21 cellular contexts compared by ENCODE assay signal in the genomic region with DNA sequence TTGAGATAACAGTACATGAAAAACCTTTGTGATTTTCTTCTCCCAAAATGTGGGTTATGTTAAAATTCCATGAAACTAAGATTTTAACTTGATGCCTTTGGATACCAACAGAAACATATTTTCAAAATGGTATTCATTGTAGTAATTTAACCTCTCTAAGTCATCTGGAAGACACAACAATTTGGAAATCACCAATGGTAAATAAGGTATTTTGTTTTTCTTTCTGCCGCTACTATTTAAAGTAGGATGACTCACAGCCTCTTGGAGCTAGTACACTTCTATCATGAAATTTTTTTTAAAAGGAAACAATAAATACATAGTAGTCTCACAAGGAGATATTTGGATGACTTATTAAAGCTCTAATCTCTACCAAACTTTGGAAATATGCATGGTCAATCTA.
DNase-seq lines count a peak whose midpoint lies in the region; ATAC-seq, FAIRE-seq and TF ChIP-seq lines count a peak whose summit lies in the region.
"Had no signal": no experiment of that assay in that cellular context is flagged by ENCODE, and none has a peak within 500 bp of the region (broad histone marks: within the 10 kb centered on the region; RNA-seq: fewer than 3 reads in every experiment).

No MANE protein-coding gene starts in this region.

- H3K27me3 ChIP-seq in GM23248 (replicated peaks; ENCODE audit: insufficient read depth) (no peaks in the 10 kb centered on the region), adipocyte (replicated peaks; ENCODE audit: control insufficient read depth, insufficient read depth, low read length) (no peaks in the 10 kb centered on the region)
- H3K27me3 ChIP-seq: neural progenitor cell, uterus had no signal

- in situ Hi-C loops in GM23248 (cut with MboI): no loop called here

- no peak for TF ChIP-seq POLR2A in A549 (IDR thresholded peaks at IDR 0.05; ENCODE audit: low read length)

- H3K4me1 ChIP-seq in A549 (peaks cover 11% of the 10 kb centered on the region), GM23248 (ENCODE audit: insufficient read depth) (peaks cover 12% of the 10 kb centered on the region), adipocyte (ENCODE audit: control insufficient read depth, insufficient read depth, low read length) (peaks cover 15% of the 10 kb centered on the region)
- H3K4me1 ChIP-seq: Caco-2, neural progenitor cell, uterus had no signal

- H3K79me2 ChIP-seq in GM23248 (ENCODE audit: insufficient read depth): no peaks in the 10 kb centered on the region

- peak; percentile 23 for FAIRE-seq in A549 (lab: Jason Lieb, UNC)
- FAIRE-seq: endothelial cell of umbilical vein, G401.6, kidney had no signal

- H3F3A ChIP-seq in GM23248 (ENCODE audit: insufficient read depth): 0 out of 2 replicates have a peak, but pooled peaks cover 13% of the 10 kb centered on the region

- no peak overlapping the region for H3K4me3 Mint-ChIP-seq in activated naive CD4-positive, alpha-beta T cell treated with anti-CD3 and anti-CD28 coated beads for 36 hours
- H3K4me3 Mint-ChIP-seq: activated naive CD8-positive, alpha-beta T cell treated with anti-CD3 and anti-CD28 coated beads, Interleukin-2, amount 10 ng/mL, durations not matched to agents 7 days and 5 days; mesothelial cell of epicardium; neural progenitor cell had no signal

- no peak overlapping the region for H2AFZ ChIP-seq in GM23248
- H2AFZ ChIP-seq: neural progenitor cell had no signal

- H3K36me3 Mint-ChIP-seq in activated naive CD4-positive, alpha-beta T cell treated with anti-CD3 and anti-CD28 coated beads for 36 hours (ENCODE audit: low read depth): no peaks in the 10 kb centered on the region
- H3K36me3 Mint-ChIP-seq: activated naive CD8-positive, alpha-beta T cell treated with anti-CD3 and anti-CD28 coated beads, Interleukin-2, amount 10 ng/mL, durations not matched to agents 7 days and 5 days; mesothelial cell of epicardium; neural progenitor cell had no signal

- TF ChIP-seq RAD21 in A549 (conservative IDR thresholded peaks at IDR 0.05 in 1 of 2, IDR thresholded peaks at IDR 0.05 in 1 of 2): no peak

- TF ChIP-seq EP300 in A549 (IDR thresholded peaks at IDR 0.05): no peak

- H3K4me3 ChIP-seq in A549: no peak overlapping the region
- no peak overlapping the region for H3K4me3 ChIP-seq in GM23248
- H3K4me3 ChIP-seq in adipocyte (ENCODE audit: low read length): no peak overlapping the region
- no peak overlapping the region for H3K4me3 ChIP-seq in fibroblast of pulmonary artery (replicated peaks; ENCODE audit: low read depth, low read length)
- H3K4me3 ChIP-seq: neural progenitor cell, uterus had no signal

- H3K4me1 Mint-ChIP-seq in activated naive CD4-positive, alpha-beta T cell treated with anti-CD3 and anti-CD28 coated beads for 36 hours (ENCODE audit: low read depth): no peaks in the 10 kb centered on the region
- H3K4me1 Mint-ChIP-seq: activated naive CD8-positive, alpha-beta T cell treated with anti-CD3 and anti-CD28 coated beads, Interleukin-2, amount 10 ng/mL, durations not matched to agents 7 days and 5 days; mesothelial cell of epicardium; neural progenitor cell had no signal

- no peaks in the 10 kb centered on the region for H3K36me3 ChIP-seq in GM23248 (ENCODE audit: low read depth)
- no peaks in the 10 kb centered on the region for H3K36me3 ChIP-seq in adipocyte (ENCODE audit: control insufficient read depth, insufficient read depth, low read length, severe bottlenecking)
- H3K36me3 ChIP-seq: neural progenitor cell, uterus had no signal

- H3K9me3 ChIP-seq in A549 (0 out of 3 replicates have a peak, but pooled peaks cover 3% of the 10 kb centered on the region), GM23248 (ENCODE audit: low read depth) (no peaks in the 10 kb centered on the region), adipocyte (ENCODE audit: control insufficient read depth, low read length) (no peaks in the 10 kb centered on the region)
- H3K9me3 ChIP-seq: Caco-2, uterus had no signal

- H3K4me2 ChIP-seq in A549 (peak overlapping the region; percentile 37), GM23248 (ENCODE audit: unreplicated experiment) (peak overlapping the region; percentile 31)
- H3K4me2 ChIP-seq: neural progenitor cell had no signal

- intact Hi-C loops in activated naive CD4-positive, alpha-beta T cell treated with anti-CD3 and anti-CD28 coated beads for 36 hours (cut with micrococcal nuclease): no loop called here

- ATAC-seq in A549 (no peak), left lobe of liver (no peak)

- 0 out of 2 replicates have a peak, but pooled peaks cover under 1% of the 10 kb centered on the region for H3K9me2 ChIP-seq in GM23248 (ENCODE audit: insufficient read depth)

- no peak for DNase-seq in A549 (ENCODE audit: low read depth in 1 of 2, low spot score in 1 of 2)
- peak; percentile 74 for DNase-seq in GM23248
- DNase-seq in adipocyte (ENCODE audit: low read depth): peak; percentile 84
- DNase-seq in fibroblast of pulmonary artery (ENCODE audit: low read depth): peak; percentile 60
- no peak for DNase-seq in activated naive CD4-positive, alpha-beta T cell treated with anti-CD3 and anti-CD28 coated beads for 36 hours
- no peak for DNase-seq in left lobe of liver (ENCODE audit: low spot score)
- no peak for DNase-seq in NAMALWA (ENCODE audit: low spot score)
- no peak for DNase-seq in stimulated activated CD4-positive, alpha-beta T cell treated with anti-CD3 and anti-CD28 coated beads, Interleukin-15, amount 100 ng/mL, for 24 hours
- DNase-seq: activated CD4-positive, alpha-beta T cell treated with anti-CD3 and anti-CD28 coated beads, Interleukin-2, amount 50 U/mL, for 4 hours; activated naive CD8-positive, alpha-beta T cell treated with anti-CD3 and anti-CD28 coated beads, Interleukin-2, amount 10 ng/mL, durations not matched to agents 7 days and 5 days; activated T-cell treated with anti-CD3 and anti-CD28 coated beads, Interleukin-2, amount 50 U/mL, for 48 hours; Caco-2; H7; kidney; NCI-H2081; NCI-H510A treated with DMSO at 0.1 percent for 48 hours; uterus had no signal

- no peaks in the 10 kb centered on the region for H3K27me3 Mint-ChIP-seq in activated naive CD4-positive, alpha-beta T cell treated with anti-CD3 and anti-CD28 coated beads for 36 hours (ENCODE audit: low read depth)
- H3K27me3 Mint-ChIP-seq: activated naive CD8-positive, alpha-beta T cell treated with anti-CD3 and anti-CD28 coated beads, Interleukin-2, amount 10 ng/mL, durations not matched to agents 7 days and 5 days had no signal

- CTCF ChIA-PET in A549 (lab: Yijun Ruan, JAX): no interaction called here
- CTCF ChIA-PET in activated naive CD4-positive, alpha-beta T cell treated with anti-CD3 and anti-CD28 coated beads for 36 hours (lab: Charles Lee): no interaction called here

- H3K27ac ChIP-seq in A549 (no peak overlapping the region), GM23248 (no peak overlapping the region)
- H3K27ac ChIP-seq: neural progenitor cell, uterus had no signal

- H3K9ac ChIP-seq in GM23248: no peak overlapping the region
- H3K9ac ChIP-seq in adipocyte (ENCODE audit: low read length): no peak overlapping the region
- H3K9ac ChIP-seq: neural progenitor cell had no signal

- H4K20me1 ChIP-seq in GM23248 (ENCODE audit: insufficient read depth): no peaks in the 10 kb centered on the region

- TF ChIP-seq CTCF in A549 (IDR thresholded peaks at IDR 0.05) (no peak), fibroblast of pulmonary artery (IDR thresholded peaks at IDR 0.05; ENCODE audit: low read length, missing control alignments) (no peak)

- WGBS in A549 (ENCODE audit: missing lambda C conversion rate): 4% methylated on average over 1 of the region's 1 CpG
- whole genome bisulfite sequencing in GM23248 (ENCODE audit: low coverage in 1 of 2, low lambda C conversion rate in 2 of 2, missing lambda C conversion rate in 2 of 2), 2 experiments: 6 to 13% methylated on average over 1 of the region's 1 CpG

- H3K27ac Mint-ChIP-seq in activated naive CD4-positive, alpha-beta T cell treated with anti-CD3 and anti-CD28 coated beads for 36 hours: no peak overlapping the region
- H3K27ac Mint-ChIP-seq: activated naive CD8-positive, alpha-beta T cell treated with anti-CD3 and anti-CD28 coated beads, Interleukin-2, amount 10 ng/mL, durations not matched to agents 7 days and 5 days; mesothelial cell of epicardium; neural progenitor cell had no signal

- peaks cover 3% of the 10 kb centered on the region for H3K9me3 Mint-ChIP-seq in activated naive CD4-positive, alpha-beta T cell treated with anti-CD3 and anti-CD28 coated beads for 36 hours

- POLR2A ChIA-PET in A549 (lab: Yijun Ruan, JAX): no interaction called here

TF ChIP-seq in A549, 52 proteins besides CTCF, POLR2A, EP300 and RAD21:
- TF ChIP-seq EHF (CRISPR knock-in tag; IDR thresholded peaks at IDR 0.05): no peak
- TF ChIP-seq CHD4 (IDR thresholded peaks at IDR 0.05; ENCODE audit: borderline replicate concordance): no peak
- TF ChIP-seq JUNB (IDR thresholded peaks at IDR 0.05): peak; percentile 45; the same call in 1 of the 2 replicates
- no peak for TF ChIP-seq ESRRA (IDR thresholded peaks at IDR 0.05; ENCODE audit: borderline replicate concordance, low read length)
- TF ChIP-seq FOSL2 (IDR thresholded peaks at IDR 0.05): no peak
- TF ChIP-seq FOSL2 (CRISPR knock-in tag; IDR thresholded peaks at IDR 0.05): peak; percentile 28; the same call in 1 of the 2 replicates
- no peak for TF ChIP-seq HEYL (CRISPR knock-in tag; IDR thresholded peaks at IDR 0.05)

Comparison
In these comparisons a context has a peak if more than half of its experiments do, and no peak if none do; other contexts are left out.
1. DNase-seq: peak in GM23248 (single experiment), adipocyte (single experiment) and fibroblast of pulmonary artery (single experiment); none in A549 (0 of 2), activated naive CD4-positive, alpha-beta T cell treated with anti-CD3 and anti-CD28 coated beads for 36 hours (single experiment), left lobe of liver (single experiment), NAMALWA (single experiment) and stimulated activated CD4-positive, alpha-beta T cell treated with anti-CD3 and anti-CD28 coated beads, Interleukin-15, amount 100 ng/mL, for 24 hours (single experiment).